15 cellular contexts compared by ENCODE assay signal in genomic region chr1:78426398-78426797, GRCh38.
"Had no signal": no experiment of that assay in that cellular context is flagged by ENCODE, and none has a peak within 500 bp of the region (broad histone marks: within the 10 kb centered on the region; RNA-seq: fewer than 3 reads in every experiment).

No MANE protein-coding gene starts in this region.

- H3K27ac Mint-ChIP-seq: activated CD8-positive, alpha-beta memory T cell treated with anti-CD3 and anti-CD28 coated beads, Interleukin-2, amount 10 ng/mL, durations not matched to agents 7 days and 5 days; activated naive CD8-positive, alpha-beta T cell treated with anti-CD3 and anti-CD28 coated beads for 36 hours; activated T-cell treated with anti-CD3 and anti-CD28 coated beads, Interleukin-2, amount 50 U/mL, for 24 hours had no signal

- ATAC-seq: activated CD8-positive, alpha-beta memory T cell treated with anti-CD3 and anti-CD28 coated beads, Interleukin-2, amount 10 ng/mL, durations not matched to agents 7 days and 5 days had no signal

- H3K4me3 Mint-ChIP-seq: activated CD8-positive, alpha-beta memory T cell treated with anti-CD3 and anti-CD28 coated beads, Interleukin-2, amount 10 ng/mL, durations not matched to agents 7 days and 5 days; activated naive CD8-positive, alpha-beta T cell treated with anti-CD3 and anti-CD28 coated beads for 36 hours; activated T-cell treated with anti-CD3 and anti-CD28 coated beads, Interleukin-2, amount 50 U/mL, for 24 hours had no signal

- H3K27me3 ChIP-seq: esophagus muscularis mucosa, sigmoid colon, upper lobe of left lung had no signal

- H3K9me3 Mint-ChIP-seq: activated naive CD8-positive, alpha-beta T cell treated with anti-CD3 and anti-CD28 coated beads for 36 hours; activated T-cell treated with anti-CD3 and anti-CD28 coated beads, Interleukin-2, amount 50 U/mL, for 24 hours had no signal

- DNase-seq: activated CD4-positive, alpha-beta T cell treated with anti-CD3 and anti-CD28 coated beads, Interleukin-2, amount 50 U/mL, for 4 hours; activated CD4-positive, CD25-positive, alpha-beta regulatory T cell treated with anti-CD3 and anti-CD28 coated beads, Interleukin-2, amount 50 U/mL, for 72 hours; activated CD8-positive, alpha-beta memory T cell treated with anti-CD3 and anti-CD28 coated beads, Interleukin-2, amount 10 ng/mL, durations not matched to agents 7 days and 5 days; activated gamma-delta T cell treated with Interleukin-2 at 50 U/mL for 16 hours; activated naive CD8-positive, alpha-beta T cell treated with anti-CD3 and anti-CD28 coated beads for 36 hours; activated T-cell treated with anti-CD3 and anti-CD28 coated beads, Interleukin-2, amount 50 U/mL, for 24 hours; aorta; hippocampal formation; kidney glomerular epithelial cell; sigmoid colon; stimulated activated CD4-positive, alpha-beta T cell treated with anti-CD3 and anti-CD28 coated beads, Interleukin-2, amount 100 ng/mL, for 48 hours; stimulated activated naive CD4-positive, alpha-beta T cell treated with Interleukin-2 at 50 U/mL for 16 hours; upper lobe of left lung had no signal

- H3K4me1 Mint-ChIP-seq: activated CD8-positive, alpha-beta memory T cell treated with anti-CD3 and anti-CD28 coated beads, Interleukin-2, amount 10 ng/mL, durations not matched to agents 7 days and 5 days; activated naive CD8-positive, alpha-beta T cell treated with anti-CD3 and anti-CD28 coated beads for 36 hours had no signal

- H3K27ac ChIP-seq: esophagus muscularis mucosa, prostate gland, upper lobe of left lung had no signal

- H3K36me3 Mint-ChIP-seq: activated CD8-positive, alpha-beta memory T cell treated with anti-CD3 and anti-CD28 coated beads, Interleukin-2, amount 10 ng/mL, durations not matched to agents 7 days and 5 days; activated naive CD8-positive, alpha-beta T cell treated with anti-CD3 and anti-CD28 coated beads for 36 hours had no signal

- H3K9me3 ChIP-seq: esophagus muscularis mucosa, prostate gland, sigmoid colon, upper lobe of left lung had no signal

- H3K36me3 ChIP-seq: esophagus muscularis mucosa, prostate gland, sigmoid colon, upper lobe of left lung had no signal

- H3K4me3 ChIP-seq: esophagus muscularis mucosa, prostate gland, sigmoid colon, upper lobe of left lung had no signal

- H3K27me3 Mint-ChIP-seq: activated CD8-positive, alpha-beta memory T cell treated with anti-CD3 and anti-CD28 coated beads, Interleukin-2, amount 10 ng/mL, durations not matched to agents 7 days and 5 days; activated naive CD8-positive, alpha-beta T cell treated with anti-CD3 and anti-CD28 coated beads for 36 hours; activated T-cell treated with anti-CD3 and anti-CD28 coated beads, Interleukin-2, amount 50 U/mL, for 24 hours had no signal

- H3K4me1 ChIP-seq: esophagus muscularis mucosa, prostate gland, upper lobe of left lung had no signal
